ENCODE assay signal across 21 cellular contexts in genomic region chr2:238022594-238023157, GRCh38. TPM values are rescaled to one million over a fixed set of nuclear protein-coding genes. Genes with fewer than 3 reads are reported as not detected.
DNase-seq lines count a peak whose midpoint lies in the region; ATAC-seq and TF ChIP-seq lines count a peak whose summit lies in the region.
"Had no signal": no experiment of that assay in that cellular context is flagged by ENCODE, and none has a peak within 500 bp of the region (broad histone marks: within the 10 kb centered on the region; RNA-seq: fewer than 3 reads in every experiment).

No MANE protein-coding gene starts in this region.

- DNase-seq in activated naive CD8-positive, alpha-beta T cell treated with anti-CD3 and anti-CD28 coated beads, Interleukin-2, amount 50 U/mL, for 24 hours: no peak
- no peak for DNase-seq in activated naive CD8-positive, alpha-beta T cell treated with anti-CD3 and anti-CD28 coated beads for 36 hours
- DNase-seq in MG63: peak; percentile 32
- DNase-seq in endodermal cell: no peak
- DNase-seq in stimulated activated naive B cell treated with anti-CD40 and anti-IgM and Interleukin-4, amounts not matched to agents 10 μg/mL and 1 μg/mL and 100 μg/mL, for 72 hours: no peak
- DNase-seq in suprapubic skin (ENCODE audit: low spot score in 2 of 2): no peak
- DNase-seq in nucleus accumbens (lab: John Stamatoyannopoulos, UW): no peak
- DNase-seq: EL, GF-D8, GOT3, NCI-H1092 treated with DMSO at 0.1 percent for 48 hours, NCI-H146, NCI-H2029, NCI-H345, NCI-H524 treated with DMSO at 0.1 percent for 48 hours, Peyer's patch had no signal

- H3K4me3 Mint-ChIP-seq in activated naive CD8-positive, alpha-beta T cell treated with anti-CD3 and anti-CD28 coated beads, Interleukin-2, amount 50 U/mL, for 24 hours: no peak overlapping the region
- H3K4me3 Mint-ChIP-seq in activated naive CD8-positive, alpha-beta T cell treated with anti-CD3 and anti-CD28 coated beads for 36 hours: no peak overlapping the region
- H3K4me3 Mint-ChIP-seq in endodermal cell: no peak overlapping the region
- no peak overlapping the region for H3K4me3 Mint-ChIP-seq in stimulated activated naive B cell treated with anti-CD40 and anti-IgM and Interleukin-4, amounts not matched to agents 10 μg/mL and 1 μg/mL and 100 μg/mL, for 72 hours
- H3K4me3 Mint-ChIP-seq: B cell, CD14-positive monocyte had no signal

- H3K27ac Mint-ChIP-seq in activated naive CD8-positive, alpha-beta T cell treated with anti-CD3 and anti-CD28 coated beads, Interleukin-2, amount 50 U/mL, for 24 hours: peak overlapping the region; percentile 53
- H3K27ac Mint-ChIP-seq in activated naive CD8-positive, alpha-beta T cell treated with anti-CD3 and anti-CD28 coated beads for 36 hours: no peak overlapping the region
- H3K27ac Mint-ChIP-seq in endodermal cell: peak overlapping the region; percentile 12
- peak overlapping the region; percentile 39 for H3K27ac Mint-ChIP-seq in stimulated activated naive B cell treated with anti-CD40 and anti-IgM and Interleukin-4, amounts not matched to agents 10 μg/mL and 1 μg/mL and 100 μg/mL, for 72 hours
- H3K27ac Mint-ChIP-seq: B cell had no signal

- no peaks in the 10 kb centered on the region for H3K9me3 ChIP-seq in MG63
- no peaks in the 10 kb centered on the region for H3K9me3 ChIP-seq in endodermal cell (ENCODE audit: control insufficient read depth, low read length)
- H3K9me3 ChIP-seq in suprapubic skin: no peaks in the 10 kb centered on the region
- H3K9me3 ChIP-seq: A549, Peyer's patch had no signal

- no peak for TF ChIP-seq POLR2A in suprapubic skin (IDR thresholded peaks at IDR 0.05)

- H3K4me1 Mint-ChIP-seq in activated naive CD8-positive, alpha-beta T cell treated with anti-CD3 and anti-CD28 coated beads, Interleukin-2, amount 50 U/mL, for 24 hours: peaks cover 45% of the 10 kb centered on the region
- H3K4me1 Mint-ChIP-seq in activated naive CD8-positive, alpha-beta T cell treated with anti-CD3 and anti-CD28 coated beads for 36 hours: peaks cover 19% of the 10 kb centered on the region
- H3K4me1 Mint-ChIP-seq in endodermal cell: no peaks in the 10 kb centered on the region
- peaks cover 9 to 18% of the 10 kb centered on the region in 2 donors for H3K4me1 Mint-ChIP-seq in stimulated activated naive B cell treated with anti-CD40 and anti-IgM and Interleukin-4, amounts not matched to agents 10 μg/mL and 1 μg/mL and 100 μg/mL, for 72 hours
- H3K4me1 Mint-ChIP-seq: B cell had no signal

- H3K27ac ChIP-seq in endodermal cell (ENCODE audit: low read depth, low read length) (no peak overlapping the region), suprapubic skin (no peak overlapping the region)
- H3K27ac ChIP-seq: A549, Peyer's patch had no signal

- H3K4me3 ChIP-seq in MG63 (no peak overlapping the region), endodermal cell (ENCODE audit: low read length) (no peak overlapping the region), suprapubic skin (no peak overlapping the region)
- H3K4me3 ChIP-seq: A549, Peyer's patch had no signal

- no peaks in the 10 kb centered on the region for H3K27me3 ChIP-seq in MG63
- no peaks in the 10 kb centered on the region for H3K27me3 ChIP-seq in endodermal cell (ENCODE audit: control insufficient read depth, insufficient read depth, low read length, poor library complexity, severe bottlenecking)
- H3K27me3 ChIP-seq in suprapubic skin: no peaks in the 10 kb centered on the region
- H3K27me3 ChIP-seq: Peyer's patch had no signal

- 91 to 95% methylated on average over 4 to 5 of the region's 5 CpGs for WGBS in endodermal cell (ENCODE audit: insufficient coverage in 1 of 2, insufficient read length in 1 of 2), 2 experiments
- 91% methylated on average over 5 of the region's 5 CpGs for WGBS in suprapubic skin

- no peak for ATAC-seq in activated naive CD8-positive, alpha-beta T cell treated with anti-CD3 and anti-CD28 coated beads, Interleukin-2, amount 50 U/mL, for 24 hours
- no peak for ATAC-seq in stimulated activated naive B cell treated with anti-CD40 and anti-IgM and Interleukin-4, amounts not matched to agents 10 μg/mL and 1 μg/mL and 100 μg/mL, for 72 hours (replicated peaks)
- no peak for ATAC-seq in HG02870 (IDR thresholded peaks at IDR 0.05; ENCODE audit: unreplicated experiment)
- ATAC-seq: A549, HCT116 had no signal

- H3K4me1 ChIP-seq in endodermal cell (ENCODE audit: control insufficient read depth, insufficient read depth, low read length) (no peaks in the 10 kb centered on the region), suprapubic skin (no peaks in the 10 kb centered on the region)
- H3K4me1 ChIP-seq: Peyer's patch had no signal

- H3K27me3 Mint-ChIP-seq in activated naive CD8-positive, alpha-beta T cell treated with anti-CD3 and anti-CD28 coated beads, Interleukin-2, amount 50 U/mL, for 24 hours: no peaks in the 10 kb centered on the region
- H3K27me3 Mint-ChIP-seq in activated naive CD8-positive, alpha-beta T cell treated with anti-CD3 and anti-CD28 coated beads for 36 hours: no peaks in the 10 kb centered on the region
- no peaks in the 10 kb centered on the region for H3K27me3 Mint-ChIP-seq in endodermal cell (ENCODE audit: insufficient read depth)
- H3K27me3 Mint-ChIP-seq in stimulated activated naive B cell treated with anti-CD40 and anti-IgM and Interleukin-4, amounts not matched to agents 10 μg/mL and 1 μg/mL and 100 μg/mL, for 72 hours: no peaks in the 10 kb centered on the region
- H3K27me3 Mint-ChIP-seq: B cell had no signal

- no peak for TF ChIP-seq EP300 in suprapubic skin (IDR thresholded peaks at IDR 0.05)

- H3K36me3 ChIP-seq in MG63 (peaks cover 15% of the 10 kb centered on the region), endodermal cell (ENCODE audit: control insufficient read depth, insufficient read depth, low read length) (peaks cover 30% of the 10 kb centered on the region), suprapubic skin (peaks cover 22% of the 10 kb centered on the region)

- H3K9ac ChIP-seq in endodermal cell (ENCODE audit: extremely low read depth, low read length, poor library complexity, severe bottlenecking): no peak overlapping the region

- H3K9me3 Mint-ChIP-seq in activated naive CD8-positive, alpha-beta T cell treated with anti-CD3 and anti-CD28 coated beads, Interleukin-2, amount 50 U/mL, for 24 hours: no peaks in the 10 kb centered on the region
- H3K9me3 Mint-ChIP-seq in activated naive CD8-positive, alpha-beta T cell treated with anti-CD3 and anti-CD28 coated beads for 36 hours: no peaks in the 10 kb centered on the region
- no peaks in the 10 kb centered on the region for H3K9me3 Mint-ChIP-seq in endodermal cell
- no peaks in the 10 kb centered on the region for H3K9me3 Mint-ChIP-seq in stimulated activated naive B cell treated with anti-CD40 and anti-IgM and Interleukin-4, amounts not matched to agents 10 μg/mL and 1 μg/mL and 100 μg/mL, for 72 hours
- H3K9me3 Mint-ChIP-seq: CD14-positive monocyte had no signal

- peaks cover 39% of the 10 kb centered on the region for H3K36me3 Mint-ChIP-seq in activated naive CD8-positive, alpha-beta T cell treated with anti-CD3 and anti-CD28 coated beads, Interleukin-2, amount 50 U/mL, for 24 hours (ENCODE audit: low read depth)
- H3K36me3 Mint-ChIP-seq in activated naive CD8-positive, alpha-beta T cell treated with anti-CD3 and anti-CD28 coated beads for 36 hours: peaks cover 33% of the 10 kb centered on the region
- H3K36me3 Mint-ChIP-seq in endodermal cell (ENCODE audit: low read depth): peaks cover 30% of the 10 kb centered on the region
- peaks cover 57 to 59% of the 10 kb centered on the region in 2 donors for H3K36me3 Mint-ChIP-seq in stimulated activated naive B cell treated with anti-CD40 and anti-IgM and Interleukin-4, amounts not matched to agents 10 μg/mL and 1 μg/mL and 100 μg/mL, for 72 hours

- TF ChIP-seq CTCF in endodermal cell (conservative IDR thresholded peaks at IDR 0.05): no peak
- no peak for TF ChIP-seq CTCF in suprapubic skin (IDR thresholded peaks at IDR 0.05)

RNA-seq across cellular contexts. Expression of gene SCLY, which starts 38.1 kb away (rescaled TPM):
- 10 to 100 TPM; 71.6 to 72.9 TPM for total RNA-seq in activated naive CD8-positive, alpha-beta T cell treated with anti-CD3 and anti-CD28 coated beads for 36 hours
- 19.0 and 94.7 TPM in 2 replicates for total RNA-seq in MG63 (2014; rRNA removed; shearing (Covaris generic); ENCODE audit: low replicate concordance)
- total RNA-seq in endodermal cell: 10 to 100 TPM; 39.0 to 45.0 TPM
- polyA plus RNA-seq in endodermal cell (2013, experiment 1 of 2): 26.0 TPM
- 23.0 TPM for polyA plus RNA-seq in endodermal cell (2013, experiment 2 of 2)
- total RNA-seq in suprapubic skin: 10 to 100 TPM in 2 of 4 donors, 1 to 10 TPM in 2; 5.5 to 14.5 (median 9.6) TPM

RNA-seq across cellular contexts. Expression of gene UBE2F, which starts 55.9 kb away (rescaled TPM):
- total RNA-seq in activated naive CD8-positive, alpha-beta T cell treated with anti-CD3 and anti-CD28 coated beads for 36 hours: 10 to 100 TPM; 57.9 to 58.9 TPM
- total RNA-seq in MG63 (2014; rRNA removed; shearing (Covaris generic); ENCODE audit: low replicate concordance): 121 and 138 TPM in 2 replicates
- total RNA-seq in endodermal cell: 10 to 100 TPM; 58.3 to 59.2 TPM
- 48.0 TPM for polyA plus RNA-seq in endodermal cell (2013, experiment 1 of 2)
- polyA plus RNA-seq in endodermal cell (2013, experiment 2 of 2): 41.5 TPM
- total RNA-seq in suprapubic skin: 10 to 100 TPM; 32.2 to 63.6 (median 39.7) TPM
